16 cellular contexts compared by ENCODE assay signal in the genomic region with DNA sequence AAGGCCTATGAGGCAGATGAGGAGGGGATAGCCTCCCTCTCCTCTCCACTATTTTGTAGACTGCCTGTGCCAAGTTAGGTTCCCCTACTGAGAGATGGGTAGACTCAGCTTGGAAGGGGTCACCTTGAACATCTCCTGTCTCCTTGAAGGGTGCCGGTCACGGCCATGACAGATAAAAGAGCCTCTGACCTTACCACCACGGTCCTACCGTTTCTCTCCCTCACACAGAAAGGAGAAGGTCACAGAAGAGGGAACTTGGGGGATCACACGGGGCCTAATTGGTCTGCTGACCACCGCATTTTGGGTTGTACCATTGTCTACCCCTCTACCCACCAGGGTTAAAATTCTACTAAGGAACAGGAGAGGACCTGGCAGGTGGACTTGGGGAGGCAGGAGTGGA. TPM values are rescaled to one million over a fixed set of nuclear protein-coding genes. Genes with fewer than 3 reads are reported as not detected.
DNase-seq lines count a peak whose midpoint lies in the region; ATAC-seq and TF ChIP-seq lines count a peak whose summit lies in the region.
"Had no signal": no experiment of that assay in that cellular context is flagged by ENCODE, and none has a peak within 500 bp of the region (broad histone marks: within the 10 kb centered on the region; RNA-seq: fewer than 3 reads in every experiment).

No MANE protein-coding gene starts in this region.

- H3K36me3 Mint-ChIP-seq in memory B cell (no peaks in the 10 kb centered on the region), endodermal cell (ENCODE audit: low read depth) (no peaks in the 10 kb centered on the region)

- peaks cover 81% of the 10 kb centered on the region for H3K27me3 ChIP-seq in left ventricle myocardium inferior (ENCODE audit: low read depth)
- H3K27me3 ChIP-seq in endodermal cell (ENCODE audit: control insufficient read depth, insufficient read depth, low read length, poor library complexity, severe bottlenecking), result peaks cover 3% of the 10 kb centered on the region

- H3K9me3 Mint-ChIP-seq in memory B cell, result no peaks in the 10 kb centered on the region
- no peaks in the 10 kb centered on the region for H3K9me3 Mint-ChIP-seq in endodermal cell

- H3K9ac ChIP-seq in endodermal cell (ENCODE audit: extremely low read depth, low read length, poor library complexity, severe bottlenecking), result no peak overlapping the region

- no peaks in the 10 kb centered on the region for H3K27me3 Mint-ChIP-seq in memory B cell
- H3K27me3 Mint-ChIP-seq in endodermal cell (ENCODE audit: insufficient read depth), result peaks cover 38% of the 10 kb centered on the region

- DNase-seq in left ventricle myocardium inferior (no peak), left cardiac atrium (no peak), memory B cell (ENCODE audit: low spot score in 2 of 2) (no peak), posterior vena cava (ENCODE audit: low spot score) (no peak), endodermal cell (no peak), hippocampal formation (lab: John Stamatoyannopoulos, UW) (no peak)
- DNase-seq in activated T-cell treated with anti-CD3 and anti-CD28 coated beads, Interleukin-2, amount 50 U/mL, for 48 hours, result peak; percentile 20 to 24
- DNase-seq: amniotic stem cell, GDM1, GOT3, Kasumi-1 had no signal

- H3K4me1 ChIP-seq in left ventricle myocardium inferior (peaks cover 4% of the 10 kb centered on the region), endodermal cell (ENCODE audit: control insufficient read depth, insufficient read depth, low read length) (no peaks in the 10 kb centered on the region)

- no peak for TF ChIP-seq CTCF in left ventricle myocardium inferior (IDR thresholded peaks at IDR 0.05; ENCODE audit: borderline replicate concordance)
- no peak for TF ChIP-seq CTCF in endodermal cell (conservative IDR thresholded peaks at IDR 0.05)

- H3K4me1 Mint-ChIP-seq in memory B cell (peaks cover 35% of the 10 kb centered on the region), endodermal cell (peaks cover 2% of the 10 kb centered on the region)

- H3K36me3 ChIP-seq in left ventricle myocardium inferior (no peaks in the 10 kb centered on the region), endodermal cell (ENCODE audit: control insufficient read depth, insufficient read depth, low read length) (no peaks in the 10 kb centered on the region)

- H3K27ac ChIP-seq in left ventricle myocardium inferior (replicated peaks) (peak overlapping the region; percentile 30), endodermal cell (ENCODE audit: low read depth, low read length) (no peak overlapping the region)

- no peak overlapping the region for H3K4me3 ChIP-seq in left ventricle myocardium inferior
- no peak overlapping the region for H3K4me3 ChIP-seq in endodermal cell (ENCODE audit: low read length)

- H3K9me3 ChIP-seq in left ventricle myocardium inferior (replicated peaks) (no peaks in the 10 kb centered on the region), endodermal cell (ENCODE audit: control insufficient read depth, low read length) (no peaks in the 10 kb centered on the region)

- 98% methylated on average over 6 of the region's 6 CpGs; no CpG with 5 or more reads in 1 of the 2 experiments for WGBS in endodermal cell (ENCODE audit: insufficient coverage in 1 of 2, insufficient read length in 1 of 2), 2 experiments

- ATAC-seq in left cardiac atrium (no peak), memory B cell (ENCODE audit: low read depth) (no peak), GM18498 (IDR thresholded peaks at IDR 0.05; ENCODE audit: unreplicated experiment) (no peak)
- ATAC-seq: left lobe of liver, SK-N-SH treated with all-trans-retinoic acid at 6 μM for 48 hours had no signal

- H3K27ac Mint-ChIP-seq in memory B cell (peak overlapping the region; percentile 54), endodermal cell (no peak overlapping the region)
- H3K27ac Mint-ChIP-seq: progenitor cell of endocrine pancreas had no signal

- H3K4me3 Mint-ChIP-seq in memory B cell (no peak overlapping the region), endodermal cell (no peak overlapping the region)

- intact Hi-C loops in left ventricle myocardium inferior (cut with micrococcal nuclease) (no loop called here), left cardiac atrium (cut with DNase I) (loop anchor here in 1 of 2 donors (10.0 kb wide), 1 partner anchor 153 kb away; no protein-coding TSS in a partner anchor), posterior vena cava (cut with DNase I) (loop anchor here in 1 of 2 donors (10.0 kb wide), 1 partner anchor 153 kb away; no protein-coding TSS in a partner anchor)

RNA-seq across cellular contexts. Expression of a gene that starts 17.0 kb away (rescaled TPM):
- not detected for total RNA-seq in left ventricle myocardium inferior
- total RNA-seq in left cardiac atrium, result not detected
- 1 to 10 TPM; 1.9 to 9.0 TPM for total RNA-seq in posterior vena cava
- 1 to 10 TPM; 4.8 to 9.9 TPM for total RNA-seq in endodermal cell
- 58.7 TPM for polyA plus RNA-seq in endodermal cell (2013, experiment 1 of 2)
- polyA plus RNA-seq in endodermal cell (2013, experiment 2 of 2), result 62.2 TPM
- total RNA-seq: frontal cortex had no signal

RNA-seq across cellular contexts. Expression of a gene that starts 38.5 kb away (rescaled TPM):
- total RNA-seq in left ventricle myocardium inferior (not detected), left cardiac atrium (not detected), posterior vena cava (1 to 10 TPM in 1 of 2 donors, not detected in 1; 7.8 TPM), endodermal cell (1 to 10 TPM; 4.4 to 8.8 TPM)
- 20.3 TPM for polyA plus RNA-seq in endodermal cell (2013, experiment 1 of 2)
- polyA plus RNA-seq in endodermal cell (2013, experiment 2 of 2), result 15.0 TPM
- total RNA-seq: frontal cortex had no signal

Comparison
In these comparisons a context has a peak if more than half of its experiments do, and no peak if none do; other contexts are left out.
1. DNase-seq: peak in activated T-cell treated with anti-CD3 and anti-CD28 coated beads, Interleukin-2, amount 50 U/mL, for 48 hours (2 of 2); none in left ventricle myocardium inferior (single experiment), left cardiac atrium (single experiment), memory B cell (0 of 2), posterior vena cava (single experiment), endodermal cell (single experiment) and hippocampal formation (0 of 2).